Comparison of ENCODE assay signal across 15 cellular contexts in genomic region chr3:169362261-169362660, GRCh38.
DNase-seq lines count a peak whose midpoint lies in the region; ATAC-seq, FAIRE-seq and TF ChIP-seq lines count a peak whose summit lies in the region.
"Had no signal": no experiment of that assay in that cellular context is flagged by ENCODE, and none has a peak within 500 bp of the region (broad histone marks: within the 10 kb centered on the region; RNA-seq: fewer than 3 reads in every experiment).

No MANE protein-coding gene starts in this region.

- intact Hi-C loops in K562 (cut with micrococcal nuclease): no loop called here
- intact Hi-C loops in prostate gland (cut with DNase I): no loop called here

- H3K27ac ChIP-seq in K562 (ENCODE audit: extremely low read depth, low read depth, low read length) (no peak overlapping the region), prostate gland (no peak overlapping the region)
- H3K27ac ChIP-seq: parathyroid adenoma had no signal

- TF ChIP-seq CTCF in K562 (IDR thresholded peaks at IDR 0.05 in 2 of 3, conservative IDR thresholded peaks at IDR 0.05 in 1 of 3; ENCODE audit: insufficient read depth in 2 of 3, low read depth in 1 of 3, low read length in 3 of 3) (no peak), prostate gland (IDR thresholded peaks at IDR 0.05) (no peak)

- no peaks in the 10 kb centered on the region for H4K20me1 ChIP-seq in K562 (replicated peaks; ENCODE audit: control insufficient read depth, insufficient read depth, low read length)

- DNase-seq in DMS 273 (lab: John Stamatoyannopoulos, UW; ENCODE audit: unreplicated experiment): peak; percentile 99
- peak; percentile 56 for DNase-seq in NCI-H1694 (lab: John Stamatoyannopoulos, UW)
- peak in 1 of 4 experiments; percentile 6 for DNase-seq in K562 (ENCODE audit: extremely low read depth in 1 of 4, low spot score in 3 of 4)
- peak; percentile 36 to 48 for DNase-seq in lung microvascular endothelial cell (ENCODE audit: low read depth in 2 of 2)
- DNase-seq in prostate gland (ENCODE audit: low spot score): no peak
- DNase-seq: activated T-cell treated with anti-CD3 and anti-CD28 coated beads, Interleukin-2, amount 50 U/mL, for 4 hours; H7; midbrain; NCI-H1105 treated with DMSO at 0.1 percent for 48 hours; stimulated activated CD4-positive, alpha-beta T cell treated with anti-CD3 and anti-CD28 coated beads, Interleukin-1b, Interleukin-23, amount 100 ng/mL, for 48 hours had no signal

- H3K27me3 ChIP-seq in K562 (ENCODE audit: control insufficient read depth in 2 of 2, insufficient read depth in 2 of 2, low read length in 2 of 2) (no peaks in the 10 kb centered on the region), prostate gland (replicated peaks; ENCODE audit: insufficient read depth) (no peaks in the 10 kb centered on the region)

- TF ChIP-seq EP300 in K562 (IDR thresholded peaks at IDR 0.05; ENCODE audit: low read length): no peak

- H3K4me1 ChIP-seq in K562 (replicated peaks in 1 of 2; ENCODE audit: control insufficient read depth in 2 of 2, insufficient read depth in 2 of 2, low read length in 2 of 2): no peaks in the 10 kb centered on the region
- no peaks in the 10 kb centered on the region for H3K4me1 ChIP-seq in prostate gland (replicated peaks)
- H3K4me1 ChIP-seq: parathyroid adenoma had no signal

- TF ChIP-seq POLR2A in K562 (conservative IDR thresholded peaks at IDR 0.05): no peak
- no peak for TF ChIP-seq POLR2A in prostate gland (IDR thresholded peaks at IDR 0.05)

- TF ChIP-seq RAD21 in K562 (CRISPR knock-in tag; conservative IDR thresholded peaks at IDR 0.05 in 1 of 2, IDR thresholded peaks at IDR 0.05 in 1 of 2): no peak

- in situ Hi-C loops in K562 (cut with MboI): no loop called here

- no peaks in the 10 kb centered on the region for H3K79me2 ChIP-seq in K562 (ENCODE audit: control insufficient read depth, insufficient read depth, low read length)
- H3K79me2 ChIP-seq: parathyroid adenoma had no signal

- no peak for FAIRE-seq in K562 (lab: Jason Lieb, UNC)

- BruUV-seq in K562 (replicated peaks; lab: Mats Ljungman, UMichigan): no TSS peak

- no peak overlapping the region for H3K4me2 ChIP-seq in K562 (ENCODE audit: insufficient read depth, low read length)

- ATAC-seq in K562: no peak
- no peak for ATAC-seq in HG02610 (IDR thresholded peaks at IDR 0.05; ENCODE audit: unreplicated experiment)
- ATAC-seq in HG02840 (IDR thresholded peaks at IDR 0.05; ENCODE audit: low FRiP score, unreplicated experiment): no peak
- ATAC-seq in GM18909 (IDR thresholded peaks at IDR 0.05; ENCODE audit: poor library complexity, unreplicated experiment): no peak
- ATAC-seq: activated T-cell treated with anti-CD3 and anti-CD28 coated beads, Interleukin-2, amount 50 U/mL, for 4 hours; stimulated activated effector memory CD8-positive, alpha-beta T cell treated with anti-CD3 and anti-CD28 coated beads, Interleukin-12 subunit alpha, Interleukin-12 subunit beta, amount 100 ng/mL, for 72 hours had no signal

- H3K9me3 ChIP-seq in K562 (replicated peaks; ENCODE audit: control insufficient read depth, insufficient read depth, low read depth, low read length) (no peaks in the 10 kb centered on the region), prostate gland (no peaks in the 10 kb centered on the region)

- H3K36me3 ChIP-seq in K562 (ENCODE audit: control insufficient read depth, insufficient read depth, low read length) (no peaks in the 10 kb centered on the region), prostate gland (no peaks in the 10 kb centered on the region)

- H2AFZ ChIP-seq in K562 (ENCODE audit: low read depth, low read length): no peak overlapping the region
- H2AFZ ChIP-seq: parathyroid adenoma had no signal

- H3K9me1 ChIP-seq in K562 (ENCODE audit: control insufficient read depth, insufficient read depth, low read length): no peaks in the 10 kb centered on the region

- 0% methylated on average over 2 of the region's 2 CpGs for WGBS in K562 (ENCODE audit: insufficient coverage, low coverage, missing lambda C conversion rate)
- WGBS in prostate gland: 92% methylated on average over 2 of the region's 2 CpGs

- CTCF ChIA-PET in K562 (lab: Yijun Ruan, JAX; ENCODE audit: low intra/inter-chr PET ratio): no interaction called here

- H3K4me3 ChIP-seq in K562 (no peak overlapping the region), prostate gland (no peak overlapping the region)

- POLR2A ChIA-PET in K562 (lab: Yijun Ruan, JAX): no interaction called here

- H3K9ac ChIP-seq in K562 (ENCODE audit: insufficient read depth in 1 of 2, low read depth in 2 of 2, low read length in 2 of 2): no peak overlapping the region
- H3K9ac ChIP-seq: parathyroid adenoma had no signal

TF ChIP-seq in K562, 482 proteins besides CTCF, POLR2A, EP300 and RAD21:
- TF ChIP-seq NFXL1 (CRISPR knock-in tag; IDR thresholded peaks at IDR 0.05) (no peak), GABPB1 (CRISPR knock-in tag; IDR thresholded peaks at IDR 0.05) (no peak), MBD1 (CRISPR knock-in tag; IDR thresholded peaks at IDR 0.05) (no peak), E2F8 (IDR thresholded peaks at IDR 0.05; ENCODE audit: low read depth, partially characterized antibody) (no peak), GABPA (tag; conservative IDR thresholded peaks at IDR 0.05; ENCODE audit: low read depth) (no peak), KLF13 (tag; IDR thresholded peaks at IDR 0.05; ENCODE audit: borderline replicate concordance, low read depth) (no peak), NFIC (IDR thresholded peaks at IDR 0.05) (peak; percentile 65), KAT2B (IDR thresholded peaks at IDR 0.05; ENCODE audit: low read depth, low read length) (no peak), EHMT2 (IDR thresholded peaks at IDR 0.05) (no peak)
TF ChIP-seq in K562: peak in this region for 1.
